ENCODE assay signal across 11 cellular contexts in genomic region chr5:172774561-172775271, GRCh38. TPM values are rescaled to one million over a fixed set of nuclear protein-coding genes. Genes with fewer than 3 reads are reported as not detected.
DNase-seq lines count a peak whose midpoint lies in the region; ATAC-seq and TF ChIP-seq lines count a peak whose summit lies in the region.
"Had no signal": no experiment of that assay in that cellular context is flagged by ENCODE, and none has a peak within 500 bp of the region (broad histone marks: within the 10 kb centered on the region; RNA-seq: fewer than 3 reads in every experiment).

No MANE protein-coding gene starts in this region.

- ATAC-seq in lower lobe of right lung: no peak

- H3K4me1 ChIP-seq in HEK293 (ENCODE audit: control insufficient read depth, insufficient read depth, low read length): no peaks in the 10 kb centered on the region
- H3K4me1 ChIP-seq in lower lobe of right lung: peaks cover 72% of the 10 kb centered on the region
- H3K4me1 ChIP-seq in spleen: peaks cover 29 to 84% (median 72%) of the 10 kb centered on the region in 6 donors
- H3K4me1 ChIP-seq in testis: peaks cover 32% of the 10 kb centered on the region

- intact Hi-C loops in lower lobe of right lung (cut with DNase I) (no loop called here), spleen (cut with DNase I; ENCODE audit: low total_unique reads) (no loop called here), testis (cut with DNase I; ENCODE audit: low total_unique reads) (loop anchor here (10.0 kb wide), 1 partner anchor 90 kb away; no protein-coding TSS in a partner anchor)

- CTCF ChIA-PET in HEK293 (lab: Yijun Ruan, JAX): interaction anchor here (0.5 to 4.8 kb wide), 6 partner anchors 35 to 295 kb away, joined by 3 to 45 read pairs (median 4); no protein-coding TSS in a partner anchor

- TF ChIP-seq POLR2A in spleen (IDR thresholded peaks at IDR 0.05) (no peak), testis (IDR thresholded peaks at IDR 0.05) (no peak)

- H3K27ac ChIP-seq in HEK293 (ENCODE audit: extremely low read depth, low read depth, low read length) (no peak overlapping the region), lower lobe of right lung (peak overlapping the region; percentile 100), spleen (peak overlapping the region; percentile 20 to 100 (median 100)), testis (peak overlapping the region in 1 of 2 donors; percentile 100)

- 64 to 87% (median 79%) methylated on average over 7 of the region's 7 CpGs for WGBS in spleen, 5 donors
- 83 to 90% methylated on average over 7 of the region's 7 CpGs for WGBS in testis, 2 donors

- peaks cover 2% of the 10 kb centered on the region for H3K9me3 Mint-ChIP-seq in activated naive CD8-positive, alpha-beta T cell treated with anti-CD3 and anti-CD28 coated beads for 36 hours

- POLR2A ChIA-PET in HEK293 (lab: Yijun Ruan, JAX): interaction anchor here (0.9 to 1.2 kb wide), 2 partner anchors 10 to 14 kb away, joined by 3 read pairs; no protein-coding TSS in a partner anchor

- H3K27me3 ChIP-seq in lower lobe of right lung (ENCODE audit: low read depth) (no peaks in the 10 kb centered on the region), spleen (replicated peaks in 1 of 7) (no peaks in the 10 kb centered on the region), testis (no peaks in the 10 kb centered on the region)

- no peak for TF ChIP-seq CTCF in HEK293 (tag by site-specific recombination; IDR thresholded peaks at IDR 0.05)
- no peak for TF ChIP-seq CTCF in lower lobe of right lung (IDR thresholded peaks at IDR 0.05)
- TF ChIP-seq CTCF in spleen (IDR thresholded peaks at IDR 0.05 in 8 of 11, conservative IDR thresholded peaks at IDR 0.05 in 3 of 11): no peak
- no peak for TF ChIP-seq CTCF in testis (IDR thresholded peaks at IDR 0.05)

- no peaks in the 10 kb centered on the region for H3K27me3 Mint-ChIP-seq in activated naive CD8-positive, alpha-beta T cell treated with anti-CD3 and anti-CD28 coated beads for 36 hours

- H3K36me3 ChIP-seq in HEK293 (ENCODE audit: control insufficient read depth in 2 of 2, insufficient read depth in 1 of 2, low read length in 2 of 2) (peaks cover 0 to 5% of the 10 kb centered on the region in 2 experiments; a peak in 1 of 3 replicates), lower lobe of right lung (peaks cover 4% of the 10 kb centered on the region), spleen (peaks cover 0 to 4% (median 0%) of the 10 kb centered on the region in 6 donors), testis (ENCODE audit: low read depth, missing control alignments) (no peaks in the 10 kb centered on the region)

- H3K4me3 Mint-ChIP-seq in activated naive CD8-positive, alpha-beta T cell treated with anti-CD3 and anti-CD28 coated beads for 36 hours: no peak overlapping the region

- no peak for DNase-seq in activated naive CD8-positive, alpha-beta T cell treated with anti-CD3 and anti-CD28 coated beads for 36 hours
- DNase-seq in lower lobe of right lung (no peak), spleen (no peak), cerebellum (ENCODE audit: low spot score) (no peak), testis (no peak), NCI-H69 (lab: John Stamatoyannopoulos, UW) (no peak), T1000 (lab: John Stamatoyannopoulos, UW) (no peak)
- DNase-seq: activated CD4-positive, alpha-beta T cell treated with anti-CD3 and anti-CD28 coated beads, Interleukin-2, amount 50 U/mL, for 4 hours; foreskin melanocyte; NCI-H1436 treated with DMSO at 0.1 percent for 48 hours had no signal

- H3K27ac Mint-ChIP-seq in activated naive CD8-positive, alpha-beta T cell treated with anti-CD3 and anti-CD28 coated beads for 36 hours: peak overlapping the region; percentile 44

- H3K9me3 ChIP-seq in HEK293 (ENCODE audit: control insufficient read depth, insufficient read depth, low read depth, low read length) (no peaks in the 10 kb centered on the region), lower lobe of right lung (no peaks in the 10 kb centered on the region), spleen (no peaks in the 10 kb centered on the region), testis (no peaks in the 10 kb centered on the region)

- peaks cover 49% of the 10 kb centered on the region for H3K4me1 Mint-ChIP-seq in activated naive CD8-positive, alpha-beta T cell treated with anti-CD3 and anti-CD28 coated beads for 36 hours

- no peak overlapping the region for H3K4me3 ChIP-seq in HEK293 (ENCODE audit: low read depth, low read length)
- H3K4me3 ChIP-seq in lower lobe of right lung: no peak overlapping the region
- H3K4me3 ChIP-seq in spleen: peak overlapping the region in 1 of 8 donors; percentile 59
- no peak overlapping the region for H3K4me3 ChIP-seq in testis

- peaks cover 4% of the 10 kb centered on the region for H3K36me3 Mint-ChIP-seq in activated naive CD8-positive, alpha-beta T cell treated with anti-CD3 and anti-CD28 coated beads for 36 hours

TF ChIP-seq in HEK293, 187 proteins besides CTCF, POLR2A, EP300 and RAD21:
- no peak for TF ChIP-seq SP7 (tag by site-specific recombination; IDR thresholded peaks at IDR 0.05)
- no peak for TF ChIP-seq ZNF571 (tag by site-specific recombination; IDR thresholded peaks at IDR 0.05)
- peak; percentile 54; the same call in 1 of the 2 replicates for TF ChIP-seq ZNF16 (tag by site-specific recombination; IDR thresholded peaks at IDR 0.05; ENCODE audit: low read depth)
- no peak for TF ChIP-seq ZNF658 (tag by site-specific recombination; IDR thresholded peaks at IDR 0.05)

RNA-seq across cellular contexts. Expression of gene DUSP1, which starts 3.7 kb away (rescaled TPM):
- 1 to 10 TPM; 8.7 to 8.9 TPM for total RNA-seq in activated naive CD8-positive, alpha-beta T cell treated with anti-CD3 and anti-CD28 coated beads for 36 hours
- 367 TPM for total RNA-seq in lower lobe of right lung
- 100 to 1,000 TPM; 197 to 818 (median 376) TPM for total RNA-seq in spleen
- polyA plus RNA-seq in spleen: 100 to 1,000 TPM in 1 of 3 donors, 10 to 100 TPM in 2; 46.0 to 116 (median 68.9) TPM
- total RNA-seq in cerebellum: 36.9 TPM
- 100 to 1,000 TPM; 159 to 172 TPM for total RNA-seq in testis
- 86.2 TPM for polyA plus RNA-seq in testis (ENCODE audit: insufficient read depth, low read depth, low replicate concordance)

RNA-seq across cellular contexts. Expression of gene ERGIC1, which starts 59.3 kb away (rescaled TPM):
- total RNA-seq in activated naive CD8-positive, alpha-beta T cell treated with anti-CD3 and anti-CD28 coated beads for 36 hours: 10 to 100 TPM; 45.9 to 46.9 TPM
- total RNA-seq in lower lobe of right lung (177 TPM), spleen (100 to 1,000 TPM in 6 of 7 donors, 10 to 100 TPM in 1; 96.6 to 166 (median 143) TPM), cerebellum (59.2 TPM), testis (10 to 100 TPM; 89.8 to 100.0 TPM)
- polyA plus RNA-seq in spleen (10 to 100 TPM; 36.9 to 84.6 (median 46.8) TPM), testis (ENCODE audit: insufficient read depth, low read depth, low replicate concordance) (94.1 TPM)
